ENCODE assay signal across 8 cellular contexts in genomic region chr14:36319899-36320209, GRCh38. TPM values are rescaled to one million over a fixed set of nuclear protein-coding genes. Genes with fewer than 3 reads are reported as not detected.
DNase-seq lines count a peak whose midpoint lies in the region; ATAC-seq, FAIRE-seq and TF ChIP-seq lines count a peak whose summit lies in the region.

No MANE protein-coding gene starts in this region.

- FAIRE-seq in RCC 7860 (lab: Jason Lieb, UNC): no peak

- no peaks in the 10 kb centered on the region for H3K27me3 ChIP-seq in right lobe of liver

- peaks cover 4% of the 10 kb centered on the region for H3K27me3 Mint-ChIP-seq in activated naive CD4-positive, alpha-beta T cell treated with anti-CD3 and anti-CD28 coated beads, Interleukin-2, amount 50 U/mL, for 24 hours
- peaks cover 19% of the 10 kb centered on the region for H3K27me3 Mint-ChIP-seq in type B pancreatic cell

- no peaks in the 10 kb centered on the region for H3K36me3 ChIP-seq in right lobe of liver

- TF ChIP-seq CTCF in right lobe of liver (IDR thresholded peaks at IDR 0.05) (no peak), type B pancreatic cell (conservative IDR thresholded peaks at IDR 0.05) (no peak)

- H3K4me3 Mint-ChIP-seq in activated naive CD4-positive, alpha-beta T cell treated with anti-CD3 and anti-CD28 coated beads, Interleukin-2, amount 50 U/mL, for 24 hours: peak overlapping the region; percentile 96
- peak overlapping the region; percentile 95 for H3K4me3 Mint-ChIP-seq in type B pancreatic cell

- peak overlapping the region; percentile 82 to 87 (median 83) for H3K4me3 ChIP-seq in right lobe of liver

- WGBS in right lobe of liver (ENCODE audit: insufficient coverage, low coverage, low lambda C conversion rate, missing lambda C conversion rate): 2% methylated on average over 11 of the region's 11 CpGs

- peaks cover 4% of the 10 kb centered on the region for H3K9me3 Mint-ChIP-seq in activated naive CD4-positive, alpha-beta T cell treated with anti-CD3 and anti-CD28 coated beads, Interleukin-2, amount 50 U/mL, for 24 hours
- H3K9me3 Mint-ChIP-seq in type B pancreatic cell: peaks cover 3% of the 10 kb centered on the region

- H3K4me1 Mint-ChIP-seq in activated naive CD4-positive, alpha-beta T cell treated with anti-CD3 and anti-CD28 coated beads, Interleukin-2, amount 50 U/mL, for 24 hours: peaks cover 52% of the 10 kb centered on the region
- H3K4me1 Mint-ChIP-seq in type B pancreatic cell (ENCODE audit: unreplicated experiment): peaks cover 22% of the 10 kb centered on the region

- H3K4me1 ChIP-seq in right lobe of liver: peaks cover 0 to 9% (median 4%) of the 10 kb centered on the region in 4 donors

- DNase-seq in activated naive CD4-positive, alpha-beta T cell treated with anti-CD3 and anti-CD28 coated beads, Interleukin-2, amount 50 U/mL, for 16 hours: no peak
- DNase-seq in right lobe of liver (no peak), type B pancreatic cell (ENCODE audit: extremely low spot score, unreplicated experiment) (no peak), cerebellum (ENCODE audit: low spot score) (no peak), MV-4-11 (lab: John Stamatoyannopoulos, UW) (no peak), RCC 7860 (ENCODE audit: low spot score) (no peak)

- peaks cover 6% of the 10 kb centered on the region for H3K36me3 Mint-ChIP-seq in activated naive CD4-positive, alpha-beta T cell treated with anti-CD3 and anti-CD28 coated beads, Interleukin-2, amount 50 U/mL, for 24 hours
- no peaks in the 10 kb centered on the region for H3K36me3 Mint-ChIP-seq in type B pancreatic cell

- no peaks in the 10 kb centered on the region for H3K9me3 ChIP-seq in right lobe of liver

- intact Hi-C loops in right lobe of liver (cut with DNase I): no loop called here

- peak overlapping the region; percentile 93 for H3K27ac Mint-ChIP-seq in activated naive CD4-positive, alpha-beta T cell treated with anti-CD3 and anti-CD28 coated beads, Interleukin-2, amount 50 U/mL, for 24 hours
- peak overlapping the region; percentile 92 for H3K27ac Mint-ChIP-seq in type B pancreatic cell

- TF ChIP-seq POLR2A in right lobe of liver (IDR thresholded peaks at IDR 0.05): no peak

- no peak for ATAC-seq in right lobe of liver

- H3K27ac ChIP-seq in angular gyrus (ENCODE audit: low read depth, low read length) (peak overlapping the region; percentile 44), right lobe of liver (peak overlapping the region; percentile 76 to 89 (median 78))

RNA-seq across cellular contexts. Expression of gene MBIP, which starts 0.6 kb away (rescaled TPM):
- total RNA-seq in right lobe of liver (10 to 100 TPM in 4 of 6 experiments, 1 to 10 TPM in 2; 8.2 to 13.4 (median 10.3) TPM), type B pancreatic cell (ENCODE audit: low replicate concordance) (25.2 and 39.9 TPM in 2 replicates), cerebellum (28.3 TPM)
